Comparison of ENCODE assay signal across 11 cellular contexts in the genomic region with DNA sequence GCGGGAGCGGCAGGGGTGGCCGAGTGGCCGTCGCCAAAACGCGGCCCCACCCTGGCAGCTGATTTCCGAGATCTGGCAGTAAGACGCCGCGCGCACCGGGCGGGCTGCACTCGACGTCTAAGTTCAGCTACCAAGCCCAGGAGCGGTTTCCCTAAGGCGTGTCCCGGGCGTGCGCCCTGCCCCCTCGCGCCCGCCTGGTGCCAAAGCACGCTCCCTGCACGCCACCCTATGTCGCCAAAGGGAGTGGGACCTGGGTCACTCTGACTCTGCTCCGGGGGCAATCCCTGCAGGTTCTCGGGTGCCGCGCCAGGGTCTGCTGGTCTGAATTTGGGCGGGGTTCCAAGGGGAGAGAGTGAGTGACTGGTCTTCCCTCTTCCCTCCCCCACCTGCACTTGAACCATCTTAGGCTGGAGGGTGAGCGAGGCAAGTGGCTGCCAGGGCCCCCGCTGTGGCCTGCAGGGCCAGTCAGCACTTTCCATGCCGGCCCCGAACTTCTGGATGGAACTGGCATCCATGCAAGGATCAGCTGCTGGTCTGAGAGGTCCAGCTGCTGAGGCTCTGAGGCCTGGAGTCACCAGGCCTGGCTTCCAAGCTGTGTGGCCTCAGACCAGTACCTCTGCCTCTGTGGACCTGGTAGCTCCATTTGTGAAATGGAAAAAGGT. TPM values are rescaled to one million over a fixed set of nuclear protein-coding genes. Genes with fewer than 3 reads are reported as not detected.
DNase-seq lines count a peak whose midpoint lies in the region; ATAC-seq, FAIRE-seq and TF ChIP-seq lines count a peak whose summit lies in the region.
"Had no signal": no experiment of that assay in that cellular context is flagged by ENCODE, and none has a peak within 500 bp of the region (broad histone marks: within the 10 kb centered on the region; RNA-seq: fewer than 3 reads in every experiment).

A gene with protein sequence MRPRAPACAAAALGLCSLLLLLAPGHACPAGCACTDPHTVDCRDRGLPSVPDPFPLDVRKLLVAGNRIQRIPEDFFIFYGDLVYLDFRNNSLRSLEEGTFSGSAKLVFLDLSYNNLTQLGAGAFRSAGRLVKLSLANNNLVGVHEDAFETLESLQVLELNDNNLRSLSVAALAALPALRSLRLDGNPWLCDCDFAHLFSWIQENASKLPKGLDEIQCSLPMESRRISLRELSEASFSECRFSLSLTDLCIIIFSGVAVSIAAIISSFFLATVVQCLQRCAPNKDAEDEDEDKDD (minus strand): TSS at position 119 of the 662 bp plus-strand sequence. CDS start 410 bp downstream, outside the sequence.

- no peak for FAIRE-seq in urothelium cell line (lab: Jason Lieb, UNC)
- FAIRE-seq: endometrium, GM12892 had no signal

- no peaks in the 10 kb centered on the region for H3K4me1 Mint-ChIP-seq in activated naive CD8-positive, alpha-beta T cell treated with anti-CD3 and anti-CD28 coated beads, Interleukin-2, amount 50 U/mL, for 24 hours
- no peaks in the 10 kb centered on the region for H3K4me1 Mint-ChIP-seq in MCF 10A (ENCODE audit: insufficient read depth, unreplicated experiment)

- peak; percentile 24 for ATAC-seq in activated naive CD8-positive, alpha-beta T cell treated with anti-CD3 and anti-CD28 coated beads, Interleukin-2, amount 50 U/mL, for 24 hours
- ATAC-seq in HG03342 (IDR thresholded peaks at IDR 0.05; ENCODE audit: unreplicated experiment): no peak

- peaks cover 49% of the 10 kb centered on the region for H3K27me3 Mint-ChIP-seq in activated naive CD8-positive, alpha-beta T cell treated with anti-CD3 and anti-CD28 coated beads, Interleukin-2, amount 50 U/mL, for 24 hours
- peaks cover 13% of the 10 kb centered on the region for H3K27me3 Mint-ChIP-seq in MCF 10A (ENCODE audit: insufficient read depth, unreplicated experiment)

- no peak within 1 kb of the TSS for H3K27ac Mint-ChIP-seq in activated naive CD8-positive, alpha-beta T cell treated with anti-CD3 and anti-CD28 coated beads, Interleukin-2, amount 50 U/mL, for 24 hours
- no peak within 1 kb of the TSS for H3K27ac Mint-ChIP-seq in MCF 10A (ENCODE audit: low read depth, unreplicated experiment)

- no peak for TF ChIP-seq CTCF in MCF 10A (IDR thresholded peaks at IDR 0.05; ENCODE audit: unreplicated experiment)

- peaks cover under 1% of the 10 kb centered on the region for H3K9me3 Mint-ChIP-seq in activated naive CD8-positive, alpha-beta T cell treated with anti-CD3 and anti-CD28 coated beads, Interleukin-2, amount 50 U/mL, for 24 hours
- H3K9me3 Mint-ChIP-seq in MCF 10A (ENCODE audit: unreplicated experiment): peaks cover 2% of the 10 kb centered on the region

- no TSS peak for BruUV-seq in MCF 10A (replicated peaks; lab: Mats Ljungman, UMichigan)

- DNase-seq in stimulated activated CD4-positive, alpha-beta T cell treated with anti-CD3 and anti-CD28 coated beads, Interleukin-15, amount 100 ng/mL, for 24 hours: peak; percentile 37
- DNase-seq in stimulated activated CD4-positive, alpha-beta T cell treated with anti-CD3 and anti-CD28 coated beads, Interleukin-4, amount 100 ng/mL, for 24 hours: no peak
- DNase-seq in activated naive CD8-positive, alpha-beta T cell treated with anti-CD3 and anti-CD28 coated beads, Interleukin-2, amount 50 U/mL, for 24 hours: peak; percentile 11
- DNase-seq in islet precursor cell (peak; percentile 64), urothelium cell line (ENCODE audit: low spot score) (peak; percentile 60), MCF 10A (ENCODE audit: unreplicated experiment) (no peak), HuH-7.5 (ENCODE audit: low spot score) (no peak)

- H3K4me3 Mint-ChIP-seq in activated naive CD8-positive, alpha-beta T cell treated with anti-CD3 and anti-CD28 coated beads, Interleukin-2, amount 50 U/mL, for 24 hours: no peak within 1 kb of the TSS
- no peak within 1 kb of the TSS for H3K4me3 Mint-ChIP-seq in MCF 10A (ENCODE audit: unreplicated experiment)

- POLR2A ChIA-PET in MCF 10A (lab: Yijun Ruan, JAX): no interaction called here

- intact Hi-C loops in MCF 10A (cut with micrococcal nuclease): no loop called here

- CTCF ChIA-PET in MCF 10A (lab: Yijun Ruan, JAX): no interaction called here

- H3K36me3 Mint-ChIP-seq in activated naive CD8-positive, alpha-beta T cell treated with anti-CD3 and anti-CD28 coated beads, Interleukin-2, amount 50 U/mL, for 24 hours (ENCODE audit: low read depth): no peaks in the 10 kb centered on the region
- no peaks in the 10 kb centered on the region for H3K36me3 Mint-ChIP-seq in MCF 10A (ENCODE audit: insufficient read depth, unreplicated experiment)

RNA-seq across cellular contexts. Expression of the gene that starts here (rescaled TPM):
- total RNA-seq in MCF 10A (2022): not detected in 2 replicates
- total RNA-seq: renal cortical epithelial cell had no signal

Comparison
In these comparisons a context has a peak if more than half of its experiments do, and no peak if none do; other contexts are left out.
1. DNase-seq: peak in stimulated activated CD4-positive, alpha-beta T cell treated with anti-CD3 and anti-CD28 coated beads, Interleukin-15, amount 100 ng/mL, for 24 hours (single experiment), activated naive CD8-positive, alpha-beta T cell treated with anti-CD3 and anti-CD28 coated beads, Interleukin-2, amount 50 U/mL, for 24 hours (single experiment), islet precursor cell (single experiment) and urothelium cell line (single experiment); none in stimulated activated CD4-positive, alpha-beta T cell treated with anti-CD3 and anti-CD28 coated beads, Interleukin-4, amount 100 ng/mL, for 24 hours (single experiment), MCF 10A (single experiment) and HuH-7.5 (single experiment).